In genomic region chr15:90336705-90337141, GRCh38 we compare ENCODE assay signal across 10 cellular contexts. TPM values are rescaled to one million over a fixed set of nuclear protein-coding genes. Genes with fewer than 3 reads are reported as not detected.
DNase-seq lines count a peak whose midpoint lies in the region; ATAC-seq and TF ChIP-seq lines count a peak whose summit lies in the region.
"Had no signal": no experiment of that assay in that cellular context is flagged by ENCODE, and none has a peak within 500 bp of the region (broad histone marks: within the 10 kb centered on the region; RNA-seq: fewer than 3 reads in every experiment).

No MANE protein-coding gene starts in this region.

- H3K36me3 ChIP-seq in CD4-positive, alpha-beta memory T cell (ENCODE audit: insufficient read depth, low read length), result no peaks in the 10 kb centered on the region

- H3K27ac Mint-ChIP-seq in activated T-cell treated with anti-CD3 and anti-CD28 coated beads, Interleukin-2, amount 50 U/mL, for 72 hours, result no peak overlapping the region
- H3K27ac Mint-ChIP-seq in activated T-cell treated with anti-CD3 and anti-CD28 coated beads, Interleukin-2, amount 50 U/mL, for 24 hours, result no peak overlapping the region
- peak overlapping the region in 1 of 2 donors; percentile 79 for H3K27ac Mint-ChIP-seq in T-cell
- H3K27ac Mint-ChIP-seq in CD4-positive, alpha-beta memory T cell, result peak overlapping the region in 1 of 7 donors; percentile 53

- no peak overlapping the region for H3K4me3 Mint-ChIP-seq in activated T-cell treated with anti-CD3 and anti-CD28 coated beads, Interleukin-2, amount 50 U/mL, for 72 hours
- no peak overlapping the region for H3K4me3 Mint-ChIP-seq in activated T-cell treated with anti-CD3 and anti-CD28 coated beads, Interleukin-2, amount 50 U/mL, for 24 hours
- H3K4me3 Mint-ChIP-seq in T-cell, result peak overlapping the region in 1 of 3 donors; percentile 52
- no peak overlapping the region for H3K4me3 Mint-ChIP-seq in CD4-positive, alpha-beta memory T cell

- no peak for DNase-seq in activated T-cell treated with anti-CD3 and anti-CD28 coated beads, Interleukin-2, amount 50 U/mL, for 72 hours
- no peak for DNase-seq in activated T-cell treated with anti-CD3 and anti-CD28 coated beads, Interleukin-2, amount 50 U/mL, for 24 hours
- DNase-seq in T-cell (peak in 15 of 34 experiments; percentile 2 to 38 (median 13)), foreskin keratinocyte (peak; percentile 94 to 97), stromal cell of bone marrow (ENCODE audit: low read depth) (peak; percentile 17), GM13976 (ENCODE audit: low spot score) (no peak), NCI-H1048 (lab: John Stamatoyannopoulos, UW) (no peak)
- no peak for DNase-seq in CD4-positive, alpha-beta memory T cell
- DNase-seq: activated CD8-positive, alpha-beta memory T cell treated with anti-CD3 and anti-CD28 coated beads for 24 hours had no signal

- intact Hi-C loops in CD4-positive, alpha-beta memory T cell (cut with micrococcal nuclease), result no loop called here

- POLR2A ChIA-PET in T-cell (lab: Charles Lee), result no interaction called here
- POLR2A ChIA-PET in CD4-positive, alpha-beta memory T cell (lab: Charles Lee; ENCODE audit: partially characterized antibody), result no interaction called here

- TF ChIP-seq CTCF in foreskin keratinocyte (conservative IDR thresholded peaks at IDR 0.05) (no peak), GM13976 (IDR thresholded peaks at IDR 0.05; ENCODE audit: borderline replicate concordance, control extremely low read depth, extremely low read depth, insufficient read depth, missing control alignments) (no peak)

- H3K4me1 Mint-ChIP-seq in activated T-cell treated with anti-CD3 and anti-CD28 coated beads, Interleukin-2, amount 50 U/mL, for 72 hours (ENCODE audit: low read depth), result peaks cover 8% of the 10 kb centered on the region
- peaks cover 9% of the 10 kb centered on the region for H3K4me1 Mint-ChIP-seq in activated T-cell treated with anti-CD3 and anti-CD28 coated beads, Interleukin-2, amount 50 U/mL, for 24 hours (ENCODE audit: low read depth)
- H3K4me1 Mint-ChIP-seq in T-cell, result peaks cover 8 to 13% (median 12%) of the 10 kb centered on the region in 3 donors
- H3K4me1 Mint-ChIP-seq in CD4-positive, alpha-beta memory T cell, result peaks cover 4 to 12% (median 6%) of the 10 kb centered on the region in 4 donors

- no peaks in the 10 kb centered on the region for H3K36me3 Mint-ChIP-seq in activated T-cell treated with anti-CD3 and anti-CD28 coated beads, Interleukin-2, amount 50 U/mL, for 72 hours (ENCODE audit: insufficient read depth in 2 of 2)
- H3K36me3 Mint-ChIP-seq in activated T-cell treated with anti-CD3 and anti-CD28 coated beads, Interleukin-2, amount 50 U/mL, for 24 hours (ENCODE audit: low read depth), result no peaks in the 10 kb centered on the region
- no peaks in the 10 kb centered on the region for H3K36me3 Mint-ChIP-seq in T-cell
- H3K36me3 Mint-ChIP-seq in CD4-positive, alpha-beta memory T cell, result no peaks in the 10 kb centered on the region

- no peaks in the 10 kb centered on the region for H3K9me3 Mint-ChIP-seq in activated T-cell treated with anti-CD3 and anti-CD28 coated beads, Interleukin-2, amount 50 U/mL, for 72 hours
- no peaks in the 10 kb centered on the region for H3K9me3 Mint-ChIP-seq in activated T-cell treated with anti-CD3 and anti-CD28 coated beads, Interleukin-2, amount 50 U/mL, for 24 hours
- no peaks in the 10 kb centered on the region for H3K9me3 Mint-ChIP-seq in T-cell
- H3K9me3 Mint-ChIP-seq in CD4-positive, alpha-beta memory T cell, result no peaks in the 10 kb centered on the region

- H3K9me3 ChIP-seq in CD4-positive, alpha-beta memory T cell (ENCODE audit: control insufficient read depth in 1 of 2, low read length in 2 of 2), result no peaks in the 10 kb centered on the region

- no peaks in the 10 kb centered on the region for H3K27me3 Mint-ChIP-seq in activated T-cell treated with anti-CD3 and anti-CD28 coated beads, Interleukin-2, amount 50 U/mL, for 72 hours (ENCODE audit: low read depth)
- no peaks in the 10 kb centered on the region for H3K27me3 Mint-ChIP-seq in activated T-cell treated with anti-CD3 and anti-CD28 coated beads, Interleukin-2, amount 50 U/mL, for 24 hours
- no peaks in the 10 kb centered on the region for H3K27me3 Mint-ChIP-seq in T-cell
- H3K27me3 Mint-ChIP-seq in CD4-positive, alpha-beta memory T cell, result no peaks in the 10 kb centered on the region

- peak overlapping the region; percentile 7 for H3K27ac ChIP-seq in foreskin keratinocyte
- H3K27ac ChIP-seq in CD4-positive, alpha-beta memory T cell (ENCODE audit: low read depth, low read length), result no peak overlapping the region
- H3K27ac ChIP-seq: parathyroid adenoma had no signal

- peak; percentile 44 to 62 for ATAC-seq in activated T-cell treated with anti-CD3 and anti-CD28 coated beads, Interleukin-2, amount 50 U/mL, for 72 hours (replicated peaks in 1 of 2)
- ATAC-seq in T-cell (replicated peaks in 1 of 4) (peak; percentile 67 to 93 (median 76)), foreskin keratinocyte (peak; percentile 88)

- CTCF ChIA-PET in T-cell (lab: Charles Lee), result interaction anchor here (0.6 to 1.1 kb wide), 5 partner anchors 16 to 144 kb away, joined by 3 to 5 read pairs (median 3); no protein-coding TSS in a partner anchor
- CTCF ChIA-PET in CD4-positive, alpha-beta memory T cell (lab: Charles Lee; ENCODE audit: partially characterized antibody), result interaction anchor here (0.9 to 3.3 kb wide), 4 partner anchors 17 to 145 kb away, joined by 3 to 18 read pairs (median 4); no protein-coding TSS in a partner anchor

- peaks cover 28% of the 10 kb centered on the region for H3K4me1 ChIP-seq in foreskin keratinocyte
- H3K4me1 ChIP-seq in CD4-positive, alpha-beta memory T cell (ENCODE audit: insufficient read depth, low read length), result peaks cover 6% of the 10 kb centered on the region
- H3K4me1 ChIP-seq: parathyroid adenoma had no signal

- no peaks in the 10 kb centered on the region for H3K27me3 ChIP-seq in foreskin keratinocyte
- no peaks in the 10 kb centered on the region for H3K27me3 ChIP-seq in CD4-positive, alpha-beta memory T cell (ENCODE audit: insufficient read depth, low read length)

- in situ Hi-C loops in GM13976 (cut with MboI; ENCODE audit: low sequenced_read_pairs, unreplicated experiment), result no loop called here

- H3K4me3 ChIP-seq in CD4-positive, alpha-beta memory T cell (ENCODE audit: low read length in 2 of 2), result no peak overlapping the region

RNA-seq across cellular contexts. Expression of gene ZNF774, which starts 15.4 kb away (rescaled TPM):
- total RNA-seq in activated T-cell treated with anti-CD3 and anti-CD28 coated beads, Interleukin-2, amount 50 U/mL, for 72 hours, result 1 to 10 TPM in 1 of 2 donors, under 1 TPM in 1; 0.60 to 2.7 TPM
- total RNA-seq in T-cell (under 1 TPM; 0.61 to 0.85 (median 0.70) TPM), foreskin keratinocyte (1.9 and 2.2 TPM in 2 replicates)
- 0.81 and 1.1 TPM in 2 replicates for polyA plus RNA-seq in foreskin keratinocyte
- total RNA-seq in CD4-positive, alpha-beta memory T cell, result under 1 TPM; 0.78 to 0.81 TPM
- not detected for polyA plus RNA-seq in CD4-positive, alpha-beta memory T cell

RNA-seq across cellular contexts. Expression of gene IQGAP1, which starts 51.3 kb away (rescaled TPM):
- total RNA-seq in activated T-cell treated with anti-CD3 and anti-CD28 coated beads, Interleukin-2, amount 50 U/mL, for 72 hours, result 100 to 1,000 TPM; 177 to 184 TPM
- total RNA-seq in T-cell, result 100 to 1,000 TPM; 125 to 158 (median 127) TPM
- total RNA-seq in foreskin keratinocyte, result 268 and 290 TPM in 2 replicates
- 99.5 and 102 TPM in 2 replicates for polyA plus RNA-seq in foreskin keratinocyte
- total RNA-seq in CD4-positive, alpha-beta memory T cell, result 100 to 1,000 TPM; 128 to 132 TPM
- polyA plus RNA-seq in CD4-positive, alpha-beta memory T cell, result 100 to 1,000 TPM in 1 of 2 donors, 10 to 100 TPM in 1; 86.1 to 121 TPM

Comparison
In these comparisons a context has a peak if more than half of its experiments do, and no peak if none do; other contexts are left out.
1. DNase-seq: peak in foreskin keratinocyte (2 of 2) and stromal cell of bone marrow (single experiment); none in activated T-cell treated with anti-CD3 and anti-CD28 coated beads, Interleukin-2, amount 50 U/mL, for 72 hours (0 of 2), activated T-cell treated with anti-CD3 and anti-CD28 coated beads, Interleukin-2, amount 50 U/mL, for 24 hours (single experiment), CD4-positive, alpha-beta memory T cell (0 of 5), GM13976 (single experiment) and NCI-H1048 (single experiment).
2. Peak in every context shown above with its lines, with median percentiles within 50 percentile points of each other: ATAC-seq.